ENCODE assay signal across 29 cellular contexts in genomic region chr1:235875236-235875635, GRCh38. TPM values are rescaled to one million over a fixed set of nuclear protein-coding genes. Genes with fewer than 3 reads are reported as not detected.
DNase-seq lines count a peak whose midpoint lies in the region; ATAC-seq and TF ChIP-seq lines count a peak whose summit lies in the region.
"Had no signal": no experiment of that assay in that cellular context is flagged by ENCODE, and none has a peak within 500 bp of the region (broad histone marks: within the 10 kb centered on the region; RNA-seq: fewer than 3 reads in every experiment).

No MANE protein-coding gene starts in this region.

- TF ChIP-seq CTCF in Panc1 (IDR thresholded peaks at IDR 0.05) (no peak), left ventricle myocardium inferior (IDR thresholded peaks at IDR 0.05; ENCODE audit: borderline replicate concordance) (no peak)

- no peaks in the 10 kb centered on the region for H3K27me3 ChIP-seq in Panc1 (ENCODE audit: control insufficient read depth, insufficient read depth, low read length)
- no peaks in the 10 kb centered on the region for H3K27me3 ChIP-seq in left ventricle myocardium inferior (ENCODE audit: low read depth)
- H3K27me3 ChIP-seq: BLaER1 treated with 17β-estradiol and CSF1 and Interleukin-3, amounts not matched to agents 10 nM and 100 nM; gastroesophageal sphincter; tibial nerve had no signal

- BruUV-seq in Panc1 (replicated peaks; lab: Mats Ljungman, UMichigan) = no TSS peak

- H3K9me3 Mint-ChIP-seq in activated naive CD4-positive, alpha-beta T cell treated with anti-CD3 and anti-CD28 coated beads, Interleukin-2, amount 50 U/mL, for 72 hours = no peaks in the 10 kb centered on the region
- H3K9me3 Mint-ChIP-seq in activated naive CD8-positive, alpha-beta T cell treated with anti-CD3 and anti-CD28 coated beads, Interleukin-2, amount 10 ng/mL, durations not matched to agents 7 days and 5 days = no peaks in the 10 kb centered on the region
- no peaks in the 10 kb centered on the region for H3K9me3 Mint-ChIP-seq in stimulated activated naive CD8-positive, alpha-beta T cell treated with anti-CD3 and anti-CD28 coated beads, Interleukin-15, amount 100 ng/mL, for 72 hours
- H3K9me3 Mint-ChIP-seq: brain; T-helper 2 cell treated with Interferon-gamma antibody and Interleukin-4, amounts not matched to agents 5 μg/mL and 100 μg/mL, for 36 hours had no signal

- H3K36me3 ChIP-seq in Panc1 (ENCODE audit: control insufficient read depth, insufficient read depth, low read length) = no peaks in the 10 kb centered on the region
- H3K36me3 ChIP-seq in left ventricle myocardium inferior = no peaks in the 10 kb centered on the region
- H3K36me3 ChIP-seq: BLaER1 treated with 17β-estradiol and CSF1 and Interleukin-3, amounts not matched to agents 10 nM and 100 nM; gastroesophageal sphincter; lower lobe of right lung; prostate gland; tibial nerve had no signal

- H3K36me3 Mint-ChIP-seq in activated naive CD4-positive, alpha-beta T cell treated with anti-CD3 and anti-CD28 coated beads, Interleukin-2, amount 50 U/mL, for 72 hours = no peaks in the 10 kb centered on the region
- H3K36me3 Mint-ChIP-seq in activated naive CD8-positive, alpha-beta T cell treated with anti-CD3 and anti-CD28 coated beads, Interleukin-2, amount 10 ng/mL, durations not matched to agents 7 days and 5 days = no peaks in the 10 kb centered on the region
- H3K36me3 Mint-ChIP-seq: brain had no signal

- H3K4me1 ChIP-seq in Panc1 (ENCODE audit: control insufficient read depth, insufficient read depth, low read length) = peaks cover 60% of the 10 kb centered on the region
- H3K4me1 ChIP-seq in left ventricle myocardium inferior = peaks cover 13% of the 10 kb centered on the region
- H3K4me1 ChIP-seq: gastroesophageal sphincter, prostate gland had no signal

- CTCF ChIA-PET in Panc1 (lab: Charles Lee) = no interaction called here

- H3K27ac ChIP-seq in Panc1 (ENCODE audit: low read length) (peak overlapping the region; percentile 70), left ventricle myocardium inferior (replicated peaks) (no peak overlapping the region)
- H3K27ac ChIP-seq: gastroesophageal sphincter, hepatocyte, HL-60, lower lobe of right lung, prostate gland had no signal

- H3K4me3 ChIP-seq in Panc1 (ENCODE audit: low read depth in 2 of 2, low read length in 2 of 2) = no peak overlapping the region
- no peak overlapping the region for H3K4me3 ChIP-seq in left ventricle myocardium inferior
- H3K4me3 ChIP-seq: BLaER1 treated with 17β-estradiol and CSF1 and Interleukin-3, amounts not matched to agents 10 nM and 100 nM; gastroesophageal sphincter; hepatocyte; lower lobe of right lung; prostate gland; tibial nerve had no signal

- in situ Hi-C loops in Panc1 (cut with HindIII; ENCODE audit: low pct_unique_long_range_greater_than_20kb, low sequenced_read_pairs) = no loop called here

- H3K27me3 Mint-ChIP-seq in activated naive CD8-positive, alpha-beta T cell treated with anti-CD3 and anti-CD28 coated beads, Interleukin-2, amount 10 ng/mL, durations not matched to agents 7 days and 5 days = no peaks in the 10 kb centered on the region
- no peaks in the 10 kb centered on the region for H3K27me3 Mint-ChIP-seq in stimulated activated naive CD8-positive, alpha-beta T cell treated with anti-CD3 and anti-CD28 coated beads, Interleukin-15, amount 100 ng/mL, for 72 hours
- H3K27me3 Mint-ChIP-seq: naive thymus-derived CD4-positive, alpha-beta T cell had no signal

- no peak overlapping the region for H3K4me3 Mint-ChIP-seq in activated naive CD8-positive, alpha-beta T cell treated with anti-CD3 and anti-CD28 coated beads, Interleukin-2, amount 10 ng/mL, durations not matched to agents 7 days and 5 days
- peak overlapping the region; percentile 14 to 21 for H3K4me3 Mint-ChIP-seq in stimulated activated naive CD8-positive, alpha-beta T cell treated with anti-CD3 and anti-CD28 coated beads, Interleukin-15, amount 100 ng/mL, for 72 hours
- H3K4me3 Mint-ChIP-seq: brain; naive thymus-derived CD4-positive, alpha-beta T cell; T-helper 2 cell treated with Interferon-gamma antibody and Interleukin-4, amounts not matched to agents 5 μg/mL and 100 μg/mL, for 36 hours had no signal

- H3K9me3 ChIP-seq in Panc1 (ENCODE audit: control insufficient read depth, insufficient read depth, low read depth, low read length) = no peaks in the 10 kb centered on the region
- H3K9me3 ChIP-seq in left ventricle myocardium inferior (replicated peaks) = no peaks in the 10 kb centered on the region
- H3K9me3 ChIP-seq: BLaER1 treated with 17β-estradiol and CSF1 and Interleukin-3, amounts not matched to agents 10 nM and 100 nM; gastroesophageal sphincter; lower lobe of right lung; prostate gland; SK-N-SH; tibial nerve had no signal

- H3K4me1 Mint-ChIP-seq in activated naive CD8-positive, alpha-beta T cell treated with anti-CD3 and anti-CD28 coated beads, Interleukin-2, amount 10 ng/mL, durations not matched to agents 7 days and 5 days = peaks cover 61% of the 10 kb centered on the region
- H3K4me1 Mint-ChIP-seq in stimulated activated naive CD8-positive, alpha-beta T cell treated with anti-CD3 and anti-CD28 coated beads, Interleukin-15, amount 100 ng/mL, for 72 hours = no peaks in the 10 kb centered on the region
- H3K4me1 Mint-ChIP-seq: brain had no signal

- intact Hi-C loops in Panc1 (cut with micrococcal nuclease; ENCODE audit: unreplicated experiment) = no loop called here
- intact Hi-C loops in left ventricle myocardium inferior (cut with micrococcal nuclease) = no loop called here

- H3K27ac Mint-ChIP-seq in activated naive CD4-positive, alpha-beta T cell treated with anti-CD3 and anti-CD28 coated beads, Interleukin-2, amount 50 U/mL, for 72 hours = peak overlapping the region; percentile 81 to 94
- H3K27ac Mint-ChIP-seq in activated naive CD8-positive, alpha-beta T cell treated with anti-CD3 and anti-CD28 coated beads, Interleukin-2, amount 10 ng/mL, durations not matched to agents 7 days and 5 days = peak overlapping the region; percentile 41
- H3K27ac Mint-ChIP-seq in stimulated activated naive CD8-positive, alpha-beta T cell treated with anti-CD3 and anti-CD28 coated beads, Interleukin-15, amount 100 ng/mL, for 72 hours = peak overlapping the region; percentile 89 to 94
- H3K27ac Mint-ChIP-seq: brain; T-helper 2 cell treated with Interferon-gamma antibody and Interleukin-4, amounts not matched to agents 5 μg/mL and 100 μg/mL, for 36 hours had no signal

- POLR2A ChIA-PET in Panc1 (lab: Charles Lee) = interaction anchor here (0.6 kb wide), 1 partner anchor 9 kb away, joined by 3 read pairs; no protein-coding TSS in a partner anchor
- POLR2A ChIA-PET in activated naive CD8-positive, alpha-beta T cell treated with anti-CD3 and anti-CD28 coated beads, Interleukin-2, amount 10 ng/mL, durations not matched to agents 7 days and 5 days (lab: Charles Lee) = interaction anchor here (0.9 to 6.2 kb wide), 4 partner anchors 9 to 25 kb away, joined by 3 to 30 read pairs (median 4); partner anchors contain the start of gene LYST

- ATAC-seq in activated naive CD4-positive, alpha-beta T cell treated with anti-CD3 and anti-CD28 coated beads, Interleukin-2, amount 50 U/mL, for 72 hours = no peak
- no peak for ATAC-seq in Panc1
- no peak for ATAC-seq in activated naive CD8-positive, alpha-beta T cell treated with anti-CD3 and anti-CD28 coated beads, Interleukin-2, amount 10 ng/mL, durations not matched to agents 7 days and 5 days (ENCODE audit: low read depth)
- no peak for ATAC-seq in stimulated activated naive CD8-positive, alpha-beta T cell treated with anti-CD3 and anti-CD28 coated beads, Interleukin-15, amount 100 ng/mL, for 72 hours
- ATAC-seq: gastroesophageal sphincter; lower lobe of right lung; naive thymus-derived CD4-positive, alpha-beta T cell; sciatic nerve had no signal

- no peak for DNase-seq in activated naive CD4-positive, alpha-beta T cell treated with anti-CD3 and anti-CD28 coated beads, Interleukin-2, amount 50 U/mL, for 72 hours (ENCODE audit: low spot score in 2 of 2)
- no peak for DNase-seq in activated naive CD4-positive, alpha-beta T cell treated with anti-CD3 and anti-CD28 coated beads, Interleukin-2, amount 50 U/mL, for 16 hours
- no peak for DNase-seq in Panc1 (ENCODE audit: low read depth, low spot score)
- DNase-seq in activated naive CD8-positive, alpha-beta T cell treated with anti-CD3 and anti-CD28 coated beads, Interleukin-2, amount 10 ng/mL, durations not matched to agents 7 days and 5 days = no peak
- DNase-seq in stimulated activated naive CD8-positive, alpha-beta T cell treated with anti-CD3 and anti-CD28 coated beads, Interleukin-15, amount 100 ng/mL, for 72 hours = no peak
- DNase-seq in SHP77 (lab: John Stamatoyannopoulos, UW) = no peak
- DNase-seq in left ventricle myocardium inferior = no peak
- DNase-seq: activated CD4-positive, CD25-positive, alpha-beta regulatory T cell treated with anti-CD3 and anti-CD28 coated beads, Interleukin-2, amount 50 U/mL, for 72 hours; H7; Kasumi-1; lower lobe of right lung; naive thymus-derived CD4-positive, alpha-beta T cell; NCI-H1436; NCI-H2081 treated with DMSO at 0.1 percent for 48 hours; NCI-H226; NCI-H526 treated with DMSO at 0.1 percent for 48 hours; NK-92 treated with Interleukin-12 subunit alpha and Interleukin-12 subunit beta, amount 100 ng/mL, for 24 hours; SK-N-SH; stimulated activated CD4-positive, alpha-beta T cell treated with anti-CD3 and anti-CD28 coated beads, Interleukin-12 subunit alpha, Interleukin-12 subunit beta, amount 100 ng/mL, for 4 hours; stimulated activated CD4-positive, alpha-beta T cell treated with anti-CD3 and anti-CD28 coated beads, Interleukin-2, amount 100 ng/mL, for 48 hours had no signal

RNA-seq across cellular contexts. Expression of gene LYST, which starts 8.5 kb away (rescaled TPM):
- 10 to 100 TPM; 33.5 to 73.0 TPM for total RNA-seq in activated naive CD4-positive, alpha-beta T cell treated with anti-CD3 and anti-CD28 coated beads, Interleukin-2, amount 50 U/mL, for 72 hours
- total RNA-seq in Panc1 (2021; ENCODE audit: unreplicated experiment) (75.2 TPM), left ventricle myocardium inferior (10.3 TPM)
- 19.4 TPM for polyA plus RNA-seq in Panc1 (2012; ENCODE audit: insufficient read length)
- 10 to 100 TPM; 52.8 to 61.2 TPM for total RNA-seq in activated naive CD8-positive, alpha-beta T cell treated with anti-CD3 and anti-CD28 coated beads, Interleukin-2, amount 10 ng/mL, durations not matched to agents 7 days and 5 days

Comparison
In these comparisons a context has a peak if more than half of its experiments do, and no peak if none do; other contexts are left out.
1. H3K27ac Mint-ChIP-seq: peak in every context shown above with its lines; median percentile 92 in stimulated activated naive CD8-positive, alpha-beta T cell treated with anti-CD3 and anti-CD28 coated beads, Interleukin-15, amount 100 ng/mL, for 72 hours; 88 in activated naive CD4-positive, alpha-beta T cell treated with anti-CD3 and anti-CD28 coated beads, Interleukin-2, amount 50 U/mL, for 72 hours; 41 in activated naive CD8-positive, alpha-beta T cell treated with anti-CD3 and anti-CD28 coated beads, Interleukin-2, amount 10 ng/mL, durations not matched to agents 7 days and 5 days.